1 cellular context compared by ENCODE assay signal in genomic region chr1:1557688-1558087, GRCh38.
A peak's percentile ranks its signal among the peaks of the same experiment; 100 is the strongest.
TF ChIP-seq lines count a peak whose summit lies in the region.

No MANE protein-coding gene starts in this region.

TF ChIP-seq in K562, 482 proteins besides CTCF, POLR2A, EP300 and RAD21:
- TF ChIP-seq PRDM10 (IDR thresholded peaks at IDR 0.05; ENCODE audit: partially characterized antibody) (peak; percentile 89), POLR2G (IDR thresholded peaks at IDR 0.05; ENCODE audit: low read depth, low read length) (0 out of 2 replicates have a peak, but pooled peaks have one; percentile 28)
